19 cellular contexts compared by ENCODE assay signal in genomic region chr11:46719543-46720218, GRCh38. TPM values are rescaled to one million over a fixed set of nuclear protein-coding genes. Genes with fewer than 3 reads are reported as not detected.
DNase-seq lines count a peak whose midpoint lies in the region; ATAC-seq and TF ChIP-seq lines count a peak whose summit lies in the region.
"Had no signal": no experiment of that assay in that cellular context is flagged by ENCODE, and none has a peak within 500 bp of the region (broad histone marks: within the 10 kb centered on the region; RNA-seq: fewer than 3 reads in every experiment).

No MANE protein-coding gene starts in this region.

- ATAC-seq in IMR-90 (ENCODE audit: low read depth) (no peak), HG03045 (IDR thresholded peaks at IDR 0.05; ENCODE audit: unreplicated experiment) (no peak)
- ATAC-seq: CD8-positive, alpha-beta T cell had no signal

- H3K18ac ChIP-seq in IMR-90 (ENCODE audit: low read depth, low read length): no peak overlapping the region

- in situ Hi-C loops in IMR-90 (cut with MboI; ENCODE audit: low sequenced_read_pairs): no loop called here

- no peak overlapping the region for H4K8ac ChIP-seq in IMR-90 (ENCODE audit: low read depth in 2 of 2, low read length in 2 of 2)

- H3K27ac Mint-ChIP-seq in progenitor cell of endocrine pancreas: peak overlapping the region; percentile 86
- H3K27ac Mint-ChIP-seq: CD8-positive, alpha-beta T cell had no signal

- DNase-seq in IMR-90: no peak
- DNase-seq in hepatocyte (ENCODE audit: low spot score): no peak
- no peak for DNase-seq in progenitor cell of endocrine pancreas (ENCODE audit: low spot score, unreplicated experiment)
- DNase-seq in SK-N-SH: no peak
- DNase-seq in SKM-1 treated with dmso at 0.1 percent for 144 hours (lab: John Stamatoyannopoulos, UW; ENCODE audit: unreplicated experiment): no peak
- no peak for DNase-seq in DMS153 treated with DMSO at 0.1 percent for 48 hours (lab: John Stamatoyannopoulos, UW; ENCODE audit: unreplicated experiment)
- DNase-seq: CD8-positive, alpha-beta T cell; Kasumi-1; NCI-H1417; NCI-H187; NCI-H446; NCI-H526; SHP77 had no signal

- H3K4me1 ChIP-seq in IMR-90 (ENCODE audit: control insufficient read depth, insufficient read depth, low read length): peaks cover 9% of the 10 kb centered on the region
- H3K4me1 ChIP-seq in hepatocyte (ENCODE audit: insufficient read depth): no peaks in the 10 kb centered on the region
- H3K4me1 ChIP-seq in SK-N-SH (ENCODE audit: control insufficient read depth in 1 of 2, insufficient read depth in 2 of 2, low read depth in 1 of 2, low read length in 1 of 2): peaks cover 0 to 4% of the 10 kb centered on the region in 2 experiments; a peak in 1 of 4 replicates
- H3K4me1 ChIP-seq: HAP-1 had no signal

- no peak overlapping the region for H4K5ac ChIP-seq in IMR-90 (ENCODE audit: low read depth, low read length)

- H3K9me3 ChIP-seq in IMR-90 (ENCODE audit: control insufficient read depth, insufficient read depth, low read length): no peaks in the 10 kb centered on the region
- H3K9me3 ChIP-seq in hepatocyte (ENCODE audit: low read depth): no peaks in the 10 kb centered on the region
- no peaks in the 10 kb centered on the region for H3K9me3 ChIP-seq in SK-N-SH
- H3K9me3 ChIP-seq: BLaER1 treated with 17β-estradiol and CSF1 and Interleukin-3, amounts not matched to agents 10 nM and 100 nM; HAP-1 had no signal

- no peaks in the 10 kb centered on the region for H3K9me3 Mint-ChIP-seq in progenitor cell of endocrine pancreas (ENCODE audit: low read depth)
- H3K9me3 Mint-ChIP-seq: CD8-positive, alpha-beta T cell had no signal

- H3K9me2 ChIP-seq in hepatocyte (replicated peaks; ENCODE audit: insufficient read depth) (no peaks in the 10 kb centered on the region), SK-N-SH (no peaks in the 10 kb centered on the region)

- no peak overlapping the region for H2BK120ac ChIP-seq in IMR-90 (ENCODE audit: low read depth, low read length)

- TF ChIP-seq CTCF in C4-2B (conservative IDR thresholded peaks at IDR 0.05) (no peak), IMR-90 (conservative IDR thresholded peaks at IDR 0.05; ENCODE audit: low read depth, low read length) (no peak), hepatocyte (IDR thresholded peaks at IDR 0.05; ENCODE audit: poor library complexity) (no peak), progenitor cell of endocrine pancreas (IDR thresholded peaks at IDR 0.05; ENCODE audit: unreplicated experiment) (no peak), SK-N-SH (IDR thresholded peaks at IDR 0.05) (no peak)

- H4K91ac ChIP-seq in IMR-90 (ENCODE audit: insufficient read depth, low read depth, low read length): no peak overlapping the region

- H3K36me3 Mint-ChIP-seq in progenitor cell of endocrine pancreas (ENCODE audit: insufficient read depth): no peaks in the 10 kb centered on the region
- H3K36me3 Mint-ChIP-seq: CD8-positive, alpha-beta T cell had no signal

- H3K36me3 ChIP-seq in IMR-90 (ENCODE audit: control insufficient read depth, insufficient read depth, low read length): no peaks in the 10 kb centered on the region
- H3K36me3 ChIP-seq in hepatocyte (replicated peaks; ENCODE audit: insufficient read depth, low read depth): no peaks in the 10 kb centered on the region
- no peaks in the 10 kb centered on the region for H3K36me3 ChIP-seq in SK-N-SH (replicated peaks in 1 of 2; ENCODE audit: control insufficient read depth in 1 of 2, insufficient read depth in 2 of 2, low read length in 1 of 2)
- H3K36me3 ChIP-seq: BLaER1 treated with 17β-estradiol and CSF1 and Interleukin-3, amounts not matched to agents 10 nM and 100 nM; HAP-1 had no signal

- peak overlapping the region; percentile 51 for H2AFZ ChIP-seq in IMR-90 (replicated peaks; ENCODE audit: low read length, poor library complexity)
- no peak overlapping the region for H2AFZ ChIP-seq in hepatocyte
- H2AFZ ChIP-seq in SK-N-SH (ENCODE audit: low read depth): no peak overlapping the region

- no TSS peak for BruUV-seq in IMR-90 (replicated peaks; lab: Mats Ljungman, UMichigan)

- no peak overlapping the region for H2BK15ac ChIP-seq in IMR-90 (ENCODE audit: low read depth, low read length)

- intact Hi-C loops in IMR-90 (cut with micrococcal nuclease): no loop called here

- no peak overlapping the region for H3K4me3 Mint-ChIP-seq in progenitor cell of endocrine pancreas (ENCODE audit: low read depth)
- H3K4me3 Mint-ChIP-seq: CD8-positive, alpha-beta T cell had no signal

- no peak overlapping the region for H2BK20ac ChIP-seq in IMR-90 (ENCODE audit: low read depth, low read length)

- no peak for TF ChIP-seq EP300 in SK-N-SH (IDR thresholded peaks at IDR 0.05; ENCODE audit: borderline replicate concordance in 1 of 2, low read depth in 1 of 2, low read length in 1 of 2)

- TF ChIP-seq RAD21 in IMR-90 (IDR thresholded peaks at IDR 0.05; ENCODE audit: low read length): no peak
- TF ChIP-seq RAD21 in SK-N-SH (IDR thresholded peaks at IDR 0.05; ENCODE audit: low read length): no peak

- no peak overlapping the region for H3K56ac ChIP-seq in IMR-90 (ENCODE audit: extremely low read depth, insufficient read depth, low read length)

- H3K4me1 Mint-ChIP-seq in progenitor cell of endocrine pancreas (ENCODE audit: low read depth): peaks cover 20% of the 10 kb centered on the region

- peaks cover 16% of the 10 kb centered on the region for H3K9me1 ChIP-seq in IMR-90 (ENCODE audit: insufficient read depth, low read length)

- H3K27ac ChIP-seq in C4-2B (peak overlapping the region; percentile 60; the same call in 1 of the 2 replicates), IMR-90 (ENCODE audit: insufficient read depth, low read length) (no peak overlapping the region), hepatocyte (peak overlapping the region; percentile 34), SK-N-SH (ENCODE audit: low read depth in 2 of 2, low read length in 1 of 2) (no peak overlapping the region)
- H3K27ac ChIP-seq: BLaER1 treated with 17β-estradiol and CSF1 and Interleukin-3, amounts not matched to agents 10 nM and 100 nM had no signal

- H3K79me1 ChIP-seq in IMR-90 (ENCODE audit: low read depth in 1 of 2, low read length in 2 of 2): peaks cover 0 to 3% of the 10 kb centered on the region in 2 experiments; a peak in 1 of 4 replicates

- WGBS in IMR-90 (ENCODE audit: extremely low coverage in 2 of 2, insufficient read length in 1 of 2), 2 experiments: 91% methylated on average over 16 of the region's 25 CpGs; no CpG with 5 or more reads in 1 of the 2 experiments
- WGBS in hepatocyte (ENCODE audit: low lambda C conversion rate, missing lambda C conversion rate): 85% methylated on average over 25 of the region's 25 CpGs
- 86% methylated on average over 11 of the region's 25 CpGs for WGBS in SK-N-SH (ENCODE audit: low lambda C conversion rate)

- H3K9ac ChIP-seq in IMR-90 (ENCODE audit: low read depth, low read length) (no peak overlapping the region), SK-N-SH (no peak overlapping the region)
- H3K9ac ChIP-seq: BLaER1 treated with 17β-estradiol and CSF1 and Interleukin-3, amounts not matched to agents 10 nM and 100 nM had no signal

- H3K14ac ChIP-seq in IMR-90 (replicated peaks; ENCODE audit: low read depth, low read length): no peak overlapping the region

- POLR2A ChIA-PET in IMR-90 (lab: Charles Lee; ENCODE audit: unreplicated experiment) (no interaction called here), SK-N-SH (lab: Yijun Ruan, JAX) (no interaction called here)

- H3F3A ChIP-seq in SK-N-SH (replicated peaks; ENCODE audit: insufficient read depth): peaks cover 4% of the 10 kb centered on the region

- H2AK9ac ChIP-seq in IMR-90 (replicated peaks; ENCODE audit: low read depth, low read length, poor library complexity): peak overlapping the region; percentile 55

- H2BK5ac ChIP-seq in IMR-90 (ENCODE audit: low read depth, low read length, poor library complexity, severe bottlenecking): no peak overlapping the region

- no peak for TF ChIP-seq POLR2A in IMR-90 (IDR thresholded peaks at IDR 0.05; ENCODE audit: low read depth, low read length)

- H3K4me3 ChIP-seq in IMR-90 (ENCODE audit: insufficient read depth, low read depth, low read length) (no peak overlapping the region), hepatocyte (no peak overlapping the region), SK-N-SH (ENCODE audit: low read depth in 2 of 2, low read length in 1 of 2) (no peak overlapping the region)
- H3K4me3 ChIP-seq: BLaER1 treated with 17β-estradiol and CSF1 and Interleukin-3, amounts not matched to agents 10 nM and 100 nM; HAP-1 had no signal

- H3K4me2 ChIP-seq in IMR-90 (ENCODE audit: low read depth, low read length) (no peak overlapping the region), hepatocyte (no peak overlapping the region), SK-N-SH (no peak overlapping the region)
- H3K4me2 ChIP-seq: BLaER1 treated with 17β-estradiol and CSF1 and Interleukin-3, amounts not matched to agents 10 nM and 100 nM had no signal

- H4K20me1 ChIP-seq in IMR-90 (ENCODE audit: insufficient read depth, low read length): no peaks in the 10 kb centered on the region
- no peaks in the 10 kb centered on the region for H4K20me1 ChIP-seq in hepatocyte (ENCODE audit: insufficient read depth, poor library complexity, severe bottlenecking)
- no peaks in the 10 kb centered on the region for H4K20me1 ChIP-seq in SK-N-SH (ENCODE audit: insufficient read depth)
- H4K20me1 ChIP-seq: BLaER1 treated with 17β-estradiol and CSF1 and Interleukin-3, amounts not matched to agents 10 nM and 100 nM had no signal

- no peaks in the 10 kb centered on the region for H3K27me3 Mint-ChIP-seq in progenitor cell of endocrine pancreas

- dilution Hi-C loops in IMR-90 (cut with HindIII; ENCODE audit: low sequenced_read_pairs, unreplicated experiment): no loop called here

- H3K79me2 ChIP-seq in hepatocyte: no peaks in the 10 kb centered on the region
- H3K79me2 ChIP-seq in SK-N-SH (ENCODE audit: insufficient read depth): no peaks in the 10 kb centered on the region

- peak overlapping the region; percentile 16; the same call in 1 of the 2 replicates for H2AK5ac ChIP-seq in IMR-90 (ENCODE audit: low read depth, low read length)

- no peak overlapping the region for H3K23ac ChIP-seq in IMR-90 (ENCODE audit: low read depth, low read length)

- H3K27me3 ChIP-seq in IMR-90 (ENCODE audit: control insufficient read depth, insufficient read depth, low read length): no peaks in the 10 kb centered on the region
- no peaks in the 10 kb centered on the region for H3K27me3 ChIP-seq in hepatocyte
- no peaks in the 10 kb centered on the region for H3K27me3 ChIP-seq in SK-N-SH (ENCODE audit: insufficient read depth)
- H3K27me3 ChIP-seq: BLaER1 treated with 17β-estradiol and CSF1 and Interleukin-3, amounts not matched to agents 10 nM and 100 nM had no signal

- no peak overlapping the region for H3K4ac ChIP-seq in IMR-90 (ENCODE audit: low read depth, low read length)

- CTCF ChIA-PET in IMR-90 (lab: Yijun Ruan, JAX) (no interaction called here), SK-N-SH (lab: Yijun Ruan, JAX) (interaction anchor here (0.8 kb wide), 1 partner anchor 635 kb away, joined by 3 read pairs; no protein-coding TSS in a partner anchor)

RNA-seq across cellular contexts. Expression of gene F2, which starts 0.7 kb away (rescaled TPM):
- total RNA-seq in IMR-90 (2012; rRNA removed) (not detected in 2 replicates), hepatocyte (79.7 and 85.9 TPM in 2 replicates), progenitor cell of endocrine pancreas (21.8 and 22.8 TPM in 2 replicates)
- polyA plus RNA-seq in IMR-90 (2012; rRNA removed) (not detected in 2 replicates), hepatocyte (96.2 and 111 TPM in 2 replicates), SK-N-SH (2012; rRNA removed) (0.07 TPM in 1 of 2 replicates, not detected in the other)
- 0.02 TPM in 2 replicates for polyA plus RNA-seq in IMR-90 (2012; cell fraction: cytosol; rRNA removed)
- 0.16 and 0.70 TPM in 2 replicates for polyA plus RNA-seq in IMR-90 (2012; cell fraction: nucleus; rRNA removed; ENCODE audit: low replicate concordance)
- polyA plus RNA-seq in SK-N-SH (2012; cell fraction: cytosol; rRNA removed): not detected in 2 replicates
- 0.04 TPM in 1 of 2 replicates, not detected in the other for polyA plus RNA-seq in SK-N-SH (2012; cell fraction: nucleus; rRNA removed)
- total RNA-seq: CD8-positive, alpha-beta T cell; MCF 10A; RPMI7951 had no signal

RNA-seq across cellular contexts. Expression of gene ZNF408, which starts 18.9 kb away (rescaled TPM):
- total RNA-seq in IMR-90 (2012; rRNA removed) (9.5 and 10.3 TPM in 2 replicates), hepatocyte (7.8 and 10.4 TPM in 2 replicates), progenitor cell of endocrine pancreas (11.6 and 13.7 TPM in 2 replicates)
- polyA plus RNA-seq in IMR-90 (2012; rRNA removed) (10.4 and 11.1 TPM in 2 replicates), hepatocyte (10.7 and 13.6 TPM in 2 replicates), SK-N-SH (2012; rRNA removed) (5.9 and 7.1 TPM in 2 replicates)
- 5.4 and 8.6 TPM in 2 replicates for polyA plus RNA-seq in IMR-90 (2012; cell fraction: cytosol; rRNA removed)
- polyA plus RNA-seq in IMR-90 (2012; cell fraction: nucleus; rRNA removed; ENCODE audit: low replicate concordance): 16.7 and 32.2 TPM in 2 replicates
- polyA plus RNA-seq in SK-N-SH (2012; cell fraction: cytosol; rRNA removed): 3.7 and 5.4 TPM in 2 replicates
- polyA plus RNA-seq in SK-N-SH (2012; cell fraction: nucleus; rRNA removed): 19.3 and 23.1 TPM in 2 replicates

RNA-seq across cellular contexts. Expression of gene ARHGAP1, which starts 19.3 kb away (rescaled TPM):
- total RNA-seq in IMR-90 (2012; rRNA removed): 28.1 and 46.6 TPM in 2 replicates
- 75.7 and 78.8 TPM in 2 replicates for polyA plus RNA-seq in IMR-90 (2012; rRNA removed)
- 77.3 and 77.9 TPM in 2 replicates for polyA plus RNA-seq in IMR-90 (2012; cell fraction: cytosol; rRNA removed)
- 56.6 and 87.7 TPM in 2 replicates for polyA plus RNA-seq in IMR-90 (2012; cell fraction: nucleus; rRNA removed; ENCODE audit: low replicate concordance)
- total RNA-seq in hepatocyte: 19.6 and 23.4 TPM in 2 replicates
- polyA plus RNA-seq in hepatocyte: 56.0 and 62.8 TPM in 2 replicates
- total RNA-seq in progenitor cell of endocrine pancreas: 39.0 and 39.8 TPM in 2 replicates
- 21.3 and 27.1 TPM in 2 replicates for polyA plus RNA-seq in SK-N-SH (2012; rRNA removed)
- polyA plus RNA-seq in SK-N-SH (2012; cell fraction: cytosol; rRNA removed): 15.1 and 19.6 TPM in 2 replicates
- 40.7 and 43.0 TPM in 2 replicates for polyA plus RNA-seq in SK-N-SH (2012; cell fraction: nucleus; rRNA removed)

Comparison
In these comparisons a context has a peak if more than half of its experiments do, and no peak if none do; other contexts are left out.
1. H3K27ac ChIP-seq: peak in C4-2B (single experiment) and hepatocyte (single experiment); none in IMR-90 (single experiment) and SK-N-SH (0 of 2).
2. RNA of gene F2, which starts 0.7 kb away (total RNA-seq): 79.7 to 85.9 TPM in hepatocyte and 21.8 to 22.8 TPM in progenitor cell of endocrine pancreas; not detected in IMR-90; every median in the first group is over 10 times any median in the second.